19 cellular contexts compared by ENCODE assay signal in genomic region chr2:231259104-231259503, GRCh38.
DNase-seq lines count a peak whose midpoint lies in the region; ATAC-seq and TF ChIP-seq lines count a peak whose summit lies in the region.
"Had no signal": no experiment of that assay in that cellular context is flagged by ENCODE, and none has a peak within 500 bp of the region (broad histone marks: within the 10 kb centered on the region; RNA-seq: fewer than 3 reads in every experiment).

No MANE protein-coding gene starts in this region.

- H3K4me3 ChIP-seq in BLaER1 treated with 17β-estradiol and CSF1 and Interleukin-3, amounts not matched to agents 10 nM and 100 nM = no peak overlapping the region
- no peak overlapping the region for H3K4me3 ChIP-seq in adrenal gland

- no peak overlapping the region for H3K4me3 Mint-ChIP-seq in activated CD4-positive, alpha-beta T cell treated with anti-CD3 and anti-CD28 coated beads, Interleukin-2, amount 10 ng/mL, durations not matched to agents 24 days and 14 days
- peak overlapping the region; percentile 47 for H3K4me3 Mint-ChIP-seq in T-helper 17 cell
- peak overlapping the region in 2 of 10 donors; percentile 25 to 47 for H3K4me3 Mint-ChIP-seq in naive thymus-derived CD8-positive, alpha-beta T cell
- H3K4me3 Mint-ChIP-seq in stimulated activated naive B cell treated with anti-CD40 and anti-IgM and Interleukin-4, amounts not matched to agents 10 μg/mL and 1 μg/mL and 100 μg/mL, for 72 hours = no peak overlapping the region
- H3K4me3 Mint-ChIP-seq: CD4-positive, CD25-positive, alpha-beta regulatory T cell had no signal

- no peaks in the 10 kb centered on the region for H3K9me3 Mint-ChIP-seq in activated CD4-positive, alpha-beta T cell treated with anti-CD3 and anti-CD28 coated beads, Interleukin-2, amount 10 ng/mL, durations not matched to agents 24 days and 14 days
- H3K9me3 Mint-ChIP-seq in naive thymus-derived CD8-positive, alpha-beta T cell = no peaks in the 10 kb centered on the region
- no peaks in the 10 kb centered on the region for H3K9me3 Mint-ChIP-seq in stimulated activated naive B cell treated with anti-CD40 and anti-IgM and Interleukin-4, amounts not matched to agents 10 μg/mL and 1 μg/mL and 100 μg/mL, for 72 hours
- H3K9me3 Mint-ChIP-seq: CD4-positive, CD25-positive, alpha-beta regulatory T cell had no signal

- ATAC-seq in T-helper 17 cell (peak; percentile 78), HG02981 (IDR thresholded peaks at IDR 0.05; ENCODE audit: unreplicated experiment) (no peak)
- peak; percentile 23 to 45 for ATAC-seq in naive thymus-derived CD8-positive, alpha-beta T cell
- no peak for ATAC-seq in stimulated activated naive B cell treated with anti-CD40 and anti-IgM and Interleukin-4, amounts not matched to agents 10 μg/mL and 1 μg/mL and 100 μg/mL, for 72 hours (replicated peaks)
- ATAC-seq: PC-3 had no signal

- H3K9me3 ChIP-seq in BLaER1 treated with 17β-estradiol and CSF1 and Interleukin-3, amounts not matched to agents 10 nM and 100 nM (replicated peaks in 1 of 11) = no peaks in the 10 kb centered on the region
- H3K9me3 ChIP-seq in T-helper 17 cell (ENCODE audit: control insufficient read depth, low read length, poor library complexity, severe bottlenecking) (no peaks in the 10 kb centered on the region), adrenal gland (replicated peaks in 1 of 3) (no peaks in the 10 kb centered on the region)

- H3K4me1 ChIP-seq in BLaER1 treated with 17β-estradiol and CSF1 and Interleukin-3, amounts not matched to agents 10 nM and 100 nM = peaks cover 14 to 33% (median 20%) of the 10 kb centered on the region in 10 experiments
- no peaks in the 10 kb centered on the region for H3K4me1 ChIP-seq in adrenal gland (replicated peaks in 1 of 2)

- intact Hi-C loops in activated CD4-positive, alpha-beta T cell treated with anti-CD3 and anti-CD28 coated beads, Interleukin-2, amount 10 ng/mL, durations not matched to agents 24 days and 14 days (cut with micrococcal nuclease) = no loop called here
- intact Hi-C loops in adrenal gland (cut with DNase I) = no loop called here

- peaks cover 22% of the 10 kb centered on the region for H3K27me3 Mint-ChIP-seq in activated CD4-positive, alpha-beta T cell treated with anti-CD3 and anti-CD28 coated beads, Interleukin-2, amount 10 ng/mL, durations not matched to agents 24 days and 14 days
- H3K27me3 Mint-ChIP-seq in T-helper 17 cell = peaks cover 37% of the 10 kb centered on the region
- no peaks in the 10 kb centered on the region for H3K27me3 Mint-ChIP-seq in naive thymus-derived CD8-positive, alpha-beta T cell
- H3K27me3 Mint-ChIP-seq in stimulated activated naive B cell treated with anti-CD40 and anti-IgM and Interleukin-4, amounts not matched to agents 10 μg/mL and 1 μg/mL and 100 μg/mL, for 72 hours = no peaks in the 10 kb centered on the region

- H4K20me1 ChIP-seq in BLaER1 treated with 17β-estradiol and CSF1 and Interleukin-3, amounts not matched to agents 10 nM and 100 nM = no peaks in the 10 kb centered on the region

- no peak for TF ChIP-seq POLR2A in adrenal gland (IDR thresholded peaks at IDR 0.05)

- H3K36me3 ChIP-seq in BLaER1 treated with 17β-estradiol and CSF1 and Interleukin-3, amounts not matched to agents 10 nM and 100 nM = peaks cover 0 to 5% (median 0%) of the 10 kb centered on the region in 11 experiments; a peak in 1 of 22 replicates
- H3K36me3 ChIP-seq in adrenal gland (replicated peaks in 1 of 2) = peaks cover 0 to 28% of the 10 kb centered on the region in 2 donors

- peaks cover 10% of the 10 kb centered on the region for H3K4me1 Mint-ChIP-seq in activated CD4-positive, alpha-beta T cell treated with anti-CD3 and anti-CD28 coated beads, Interleukin-2, amount 10 ng/mL, durations not matched to agents 24 days and 14 days
- H3K4me1 Mint-ChIP-seq in T-helper 17 cell = peaks cover 11% of the 10 kb centered on the region
- peaks cover 0 to 12% (median 10%) of the 10 kb centered on the region in 4 donors for H3K4me1 Mint-ChIP-seq in naive thymus-derived CD8-positive, alpha-beta T cell
- no peaks in the 10 kb centered on the region for H3K4me1 Mint-ChIP-seq in stimulated activated naive B cell treated with anti-CD40 and anti-IgM and Interleukin-4, amounts not matched to agents 10 μg/mL and 1 μg/mL and 100 μg/mL, for 72 hours

- 95 to 100% (median 97%) methylated on average over 5 of the region's 5 CpGs for WGBS in adrenal gland, 4 donors

- H3K27ac Mint-ChIP-seq in activated CD4-positive, alpha-beta T cell treated with anti-CD3 and anti-CD28 coated beads, Interleukin-2, amount 10 ng/mL, durations not matched to agents 24 days and 14 days = no peak overlapping the region
- H3K27ac Mint-ChIP-seq in T-helper 17 cell = no peak overlapping the region
- H3K27ac Mint-ChIP-seq in naive thymus-derived CD8-positive, alpha-beta T cell = peak overlapping the region in 1 of 10 donors; percentile 57
- H3K27ac Mint-ChIP-seq in stimulated activated naive B cell treated with anti-CD40 and anti-IgM and Interleukin-4, amounts not matched to agents 10 μg/mL and 1 μg/mL and 100 μg/mL, for 72 hours = no peak overlapping the region

- no peak for TF ChIP-seq CTCF in adrenal gland (IDR thresholded peaks at IDR 0.05)

- no peaks in the 10 kb centered on the region for H3K36me3 Mint-ChIP-seq in activated CD4-positive, alpha-beta T cell treated with anti-CD3 and anti-CD28 coated beads, Interleukin-2, amount 10 ng/mL, durations not matched to agents 24 days and 14 days (ENCODE audit: low read depth)
- H3K36me3 Mint-ChIP-seq in T-helper 17 cell (ENCODE audit: low read depth) = no peaks in the 10 kb centered on the region
- peaks cover 0 to 2% (median 0%) of the 10 kb centered on the region in 3 donors for H3K36me3 Mint-ChIP-seq in naive thymus-derived CD8-positive, alpha-beta T cell
- H3K36me3 Mint-ChIP-seq in stimulated activated naive B cell treated with anti-CD40 and anti-IgM and Interleukin-4, amounts not matched to agents 10 μg/mL and 1 μg/mL and 100 μg/mL, for 72 hours = peaks cover 22 to 26% of the 10 kb centered on the region in 2 donors
- H3K36me3 Mint-ChIP-seq: CD4-positive, CD25-positive, alpha-beta regulatory T cell had no signal

- peak; percentile 67 for DNase-seq in activated CD4-positive, alpha-beta T cell treated with anti-CD3 and anti-CD28 coated beads, Interleukin-2, amount 10 ng/mL, durations not matched to agents 24 days and 14 days
- no peak for DNase-seq in activated CD4-positive, alpha-beta T cell treated with anti-CD3 and anti-CD28 coated beads, Interleukin-2, amount 50 U/mL, for 1 hour
- DNase-seq in T-helper 17 cell (no peak), adrenal gland (no peak)
- peak in 2 of 10 donors; percentile 5 to 6 for DNase-seq in naive thymus-derived CD8-positive, alpha-beta T cell
- DNase-seq in stimulated activated naive B cell treated with anti-CD40 and anti-IgM and Interleukin-4, amounts not matched to agents 10 μg/mL and 1 μg/mL and 100 μg/mL, for 72 hours = no peak
- DNase-seq: 8988T, DMS153, KBM-7, MV-4-11, NCI-H187, NCI-H2107, NCI-H524, PC-3, RPMI8226, SHP77 treated with DMSO at 0.1 percent for 48 hours had no signal

- POLR2A ChIA-PET in naive thymus-derived CD8-positive, alpha-beta T cell (lab: Charles Lee) = interaction anchor here (0.6 kb wide), 1 partner anchor 485 kb away, joined by 3 read pairs; no protein-coding TSS in a partner anchor

- H3K27me3 ChIP-seq in BLaER1 treated with 17β-estradiol and CSF1 and Interleukin-3, amounts not matched to agents 10 nM and 100 nM = no peaks in the 10 kb centered on the region
- H3K27me3 ChIP-seq in adrenal gland = no peaks in the 10 kb centered on the region

- peak overlapping the region in 1 of 11 experiments; percentile 31; a peak in 3 of 22 replicates for H3K27ac ChIP-seq in BLaER1 treated with 17β-estradiol and CSF1 and Interleukin-3, amounts not matched to agents 10 nM and 100 nM
- no peak overlapping the region for H3K27ac ChIP-seq in adrenal gland

- H3K9ac ChIP-seq in BLaER1 treated with 17β-estradiol and CSF1 and Interleukin-3, amounts not matched to agents 10 nM and 100 nM = no peak overlapping the region

- H3K4me2 ChIP-seq in BLaER1 treated with 17β-estradiol and CSF1 and Interleukin-3, amounts not matched to agents 10 nM and 100 nM = peak overlapping the region; percentile 21 to 84 (median 70)

Comparison
In these comparisons a context has a peak if more than half of its experiments do, and no peak if none do; other contexts are left out.
1. ATAC-seq: peak in T-helper 17 cell (single experiment) and naive thymus-derived CD8-positive, alpha-beta T cell (2 of 2); none in HG02981 (single experiment) and stimulated activated naive B cell treated with anti-CD40 and anti-IgM and Interleukin-4, amounts not matched to agents 10 μg/mL and 1 μg/mL and 100 μg/mL, for 72 hours (0 of 2).